In the genomic region with DNA sequence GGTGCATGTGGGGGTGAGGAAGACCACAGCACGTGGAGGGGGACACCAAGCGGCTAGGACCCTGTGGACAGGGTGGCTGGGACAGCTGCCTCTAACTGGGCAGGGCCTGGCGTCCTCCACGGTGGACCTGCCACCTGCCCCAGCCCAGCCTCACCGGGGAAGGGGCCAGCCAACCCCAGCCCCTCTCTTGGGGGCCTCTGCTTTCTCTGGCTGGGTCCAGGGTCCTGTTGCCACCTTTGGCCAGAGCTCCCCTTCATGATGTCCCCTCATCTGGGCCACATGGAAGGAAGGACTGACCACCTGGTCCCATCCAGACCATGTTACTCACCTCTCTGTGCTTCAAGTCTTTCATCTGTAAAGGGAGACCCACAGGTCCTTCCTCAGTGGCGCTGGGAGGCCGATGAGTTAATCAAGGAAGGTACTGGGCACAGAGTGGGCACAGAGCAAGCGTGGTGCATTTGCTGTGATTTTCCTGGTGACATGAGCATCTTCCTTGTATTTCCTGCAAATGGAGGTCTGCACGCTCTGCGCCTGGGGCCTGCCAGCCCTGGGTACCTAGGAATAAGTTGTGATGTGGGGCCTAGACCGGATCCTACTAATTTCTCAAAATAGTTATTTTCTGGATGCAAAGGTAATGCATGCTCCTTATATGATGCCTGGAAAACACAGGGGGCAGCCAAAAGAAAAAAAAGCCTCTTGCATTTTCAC, we compare ENCODE assay signal across 30 cellular contexts.
DNase-seq lines count a peak whose midpoint lies in the region; ATAC-seq and TF ChIP-seq lines count a peak whose summit lies in the region.
"Had no signal": no experiment of that assay in that cellular context is flagged by ENCODE, and none has a peak within 500 bp of the region (broad histone marks: within the 10 kb centered on the region; RNA-seq: fewer than 3 reads in every experiment).

No MANE protein-coding gene starts in this region.

- no peaks in the 10 kb centered on the region for H3K4me1 ChIP-seq in SK-N-SH (ENCODE audit: control insufficient read depth in 1 of 2, insufficient read depth in 2 of 2, low read depth in 1 of 2, low read length in 1 of 2)
- H3K4me1 ChIP-seq: Caco-2, HAP-1 had no signal

- H3K4me2 ChIP-seq in SK-N-SH = no peak overlapping the region

- ATAC-seq in SK-N-SH treated with all-trans-retinoic acid at 6 μM for 48 hours = no peak
- ATAC-seq: CD8-positive, alpha-beta T cell; GM12878; PC-3; Right ventricle myocardium inferior had no signal

- no peaks in the 10 kb centered on the region for H3K36me3 ChIP-seq in SK-N-SH (replicated peaks in 1 of 2; ENCODE audit: control insufficient read depth in 1 of 2, insufficient read depth in 2 of 2, low read length in 1 of 2)
- H3K36me3 ChIP-seq: HAP-1 had no signal

- no peak overlapping the region for H2AFZ ChIP-seq in SK-N-SH (ENCODE audit: low read depth)

- H3K36me3 Mint-ChIP-seq in chondrocyte (ENCODE audit: low read depth) = no peaks in the 10 kb centered on the region
- H3K36me3 Mint-ChIP-seq in nephron progenitor cell (ENCODE audit: low read depth) = peaks cover 8% of the 10 kb centered on the region
- H3K36me3 Mint-ChIP-seq: CD8-positive, alpha-beta T cell had no signal

- H3F3A ChIP-seq in SK-N-SH (replicated peaks; ENCODE audit: insufficient read depth) = no peaks in the 10 kb centered on the region

- H3K4me3 Mint-ChIP-seq in chondrocyte (ENCODE audit: unreplicated experiment) (no peak overlapping the region), nephron progenitor cell (no peak overlapping the region)
- H3K4me3 Mint-ChIP-seq: B cell; CD8-positive, alpha-beta T cell; HFFc6 had no signal

- TF ChIP-seq CTCF in SK-N-SH (IDR thresholded peaks at IDR 0.05) (no peak), chondrocyte (IDR thresholded peaks at IDR 0.05) (no peak), nephron progenitor cell (IDR thresholded peaks at IDR 0.05) (no peak)

- H3K4me1 Mint-ChIP-seq in chondrocyte (ENCODE audit: low read depth) = no peaks in the 10 kb centered on the region
- H3K4me1 Mint-ChIP-seq in nephron progenitor cell = no peaks in the 10 kb centered on the region
- H3K4me1 Mint-ChIP-seq: B cell had no signal

- TF ChIP-seq RAD21 in SK-N-SH (IDR thresholded peaks at IDR 0.05; ENCODE audit: low read length) = no peak

- no peaks in the 10 kb centered on the region for H4K20me1 ChIP-seq in SK-N-SH (ENCODE audit: insufficient read depth)

- no peak for TF ChIP-seq EP300 in SK-N-SH (IDR thresholded peaks at IDR 0.05; ENCODE audit: borderline replicate concordance in 1 of 2, low read depth in 1 of 2, low read length in 1 of 2)

- no peaks in the 10 kb centered on the region for H3K79me2 ChIP-seq in SK-N-SH (ENCODE audit: insufficient read depth)

- no peak overlapping the region for H3K27ac ChIP-seq in SK-N-SH (ENCODE audit: low read depth in 2 of 2, low read length in 1 of 2)
- H3K27ac ChIP-seq: 22Rv1, C4-2B had no signal

- POLR2A ChIA-PET in SK-N-SH (lab: Yijun Ruan, JAX) = no interaction called here

- H3K9ac ChIP-seq in SK-N-SH = no peak overlapping the region

- no peak overlapping the region for H3K4me3 ChIP-seq in SK-N-SH (ENCODE audit: low read depth in 2 of 2, low read length in 1 of 2)
- H3K4me3 ChIP-seq: GM12878, HAP-1 had no signal

- H3K27me3 Mint-ChIP-seq in chondrocyte (ENCODE audit: low read depth) (peaks cover 4% of the 10 kb centered on the region), nephron progenitor cell (ENCODE audit: low read depth, poor library complexity) (no peaks in the 10 kb centered on the region)
- H3K27me3 Mint-ChIP-seq: B cell had no signal

- no peaks in the 10 kb centered on the region; the same call in 1 of the 2 replicates for H3K27me3 ChIP-seq in SK-N-SH (ENCODE audit: insufficient read depth)

- H3K27ac Mint-ChIP-seq in chondrocyte (ENCODE audit: unreplicated experiment) = no peak overlapping the region
- H3K27ac Mint-ChIP-seq in nephron progenitor cell = no peak overlapping the region
- H3K27ac Mint-ChIP-seq: B cell, HFFc6 had no signal

- H3K9me3 ChIP-seq in SK-N-SH = no peaks in the 10 kb centered on the region
- H3K9me3 ChIP-seq: Caco-2, HAP-1 had no signal

- H3K9me3 Mint-ChIP-seq in chondrocyte (ENCODE audit: low read depth) (no peaks in the 10 kb centered on the region), nephron progenitor cell (peaks cover 55% of the 10 kb centered on the region)
- H3K9me3 Mint-ChIP-seq: CD8-positive, alpha-beta T cell had no signal

- no peaks in the 10 kb centered on the region for H3K9me2 ChIP-seq in SK-N-SH

- DNase-seq in SK-N-SH = peak; percentile 3
- DNase-seq in chondrocyte (ENCODE audit: low spot score) = peak; percentile 73
- DNase-seq in mesenteric fat pad (ENCODE audit: low spot score) = peak; percentile 69
- DNase-seq in ureter (ENCODE audit: low spot score) = peak; percentile 23
- DNase-seq in nephron progenitor cell = no peak
- no peak for DNase-seq in activated gamma-delta T cell (lab: John Stamatoyannopoulos, UW)
- DNase-seq: Caco-2; DMS 273 treated with DMSO at 0.1 percent for 48 hours; DMS79; EL; GDM1; GOT3; HFFc6; IMR-90; KG1; MM.1S; NCI-H2029; NCI-H446; NCI-H524 treated with DMSO at 0.1 percent for 48 hours; NCI-H774; NK-92 treated with Interleukin-12 subunit alpha and Interleukin-12 subunit beta, amount 100 ng/mL, for 24 hours; PC-3 had no signal

- 45% methylated on average over 8 of the region's 11 CpGs for WGBS in SK-N-SH (ENCODE audit: low lambda C conversion rate)

- CTCF ChIA-PET in SK-N-SH (lab: Yijun Ruan, JAX) = no interaction called here

TF ChIP-seq in SK-N-SH, 30 proteins besides CTCF, POLR2A, EP300 and RAD21:
- TF ChIP-seq EZH2phosphoT487 (IDR thresholded peaks at IDR 0.05; ENCODE audit: borderline replicate concordance, low read depth) = no peak
- TF ChIP-seq, protein P1, sequence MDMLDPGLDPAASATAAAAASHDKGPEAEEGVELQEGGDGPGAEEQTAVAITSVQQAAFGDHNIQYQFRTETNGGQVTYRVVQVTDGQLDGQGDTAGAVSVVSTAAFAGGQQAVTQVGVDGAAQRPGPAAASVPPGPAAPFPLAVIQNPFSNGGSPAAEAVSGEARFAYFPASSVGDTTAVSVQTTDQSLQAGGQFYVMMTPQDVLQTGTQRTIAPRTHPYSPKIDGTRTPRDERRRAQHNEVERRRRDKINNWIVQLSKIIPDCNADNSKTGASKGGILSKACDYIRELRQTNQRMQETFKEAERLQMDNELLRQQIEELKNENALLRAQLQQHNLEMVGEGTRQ (IDR thresholded peaks at IDR 0.05; ENCODE audit: borderline replicate concordance, low read depth, low read length) = no peak
- no peak for TF ChIP-seq FOXM1 (IDR thresholded peaks at IDR 0.05; ENCODE audit: low read depth)
- TF ChIP-seq POLR2AphosphoS5 (IDR thresholded peaks at IDR 0.05; ENCODE audit: low read depth, low read length) = no peak
TF ChIP-seq in SK-N-SH: peak in this region for 0.

TF ChIP-seq in SK-N-SH treated with all-trans-retinoic acid at 6 μM for 48 hours, 23 proteins besides CTCF, POLR2A, EP300 and RAD21:
- no peak for TF ChIP-seq ARNTL (CRISPR knock-in tag; IDR thresholded peaks at IDR 0.05; ENCODE audit: borderline replicate concordance, low read depth)
- no peak for TF ChIP-seq PPARA (CRISPR knock-in tag; IDR thresholded peaks at IDR 0.05; ENCODE audit: borderline replicate concordance)
- TF ChIP-seq ZNF70 (CRISPR knock-in tag; IDR thresholded peaks at IDR 0.05) = no peak
- TF ChIP-seq BACH2 (CRISPR knock-in tag; IDR thresholded peaks at IDR 0.05; ENCODE audit: borderline replicate concordance) = no peak
- TF ChIP-seq ISL1 (CRISPR knock-in tag; IDR thresholded peaks at IDR 0.05) = no peak
- no peak for TF ChIP-seq OSR1 (CRISPR knock-in tag; IDR thresholded peaks at IDR 0.05)

Comparison
In these comparisons a context has a peak if more than half of its experiments do, and no peak if none do; other contexts are left out.
1. DNase-seq: peak in SK-N-SH (single experiment), chondrocyte (single experiment), mesenteric fat pad (single experiment) and ureter (single experiment); none in nephron progenitor cell (single experiment) and activated gamma-delta T cell (single experiment).